ENCODE assay signal across 16 cellular contexts in the genomic region with DNA sequence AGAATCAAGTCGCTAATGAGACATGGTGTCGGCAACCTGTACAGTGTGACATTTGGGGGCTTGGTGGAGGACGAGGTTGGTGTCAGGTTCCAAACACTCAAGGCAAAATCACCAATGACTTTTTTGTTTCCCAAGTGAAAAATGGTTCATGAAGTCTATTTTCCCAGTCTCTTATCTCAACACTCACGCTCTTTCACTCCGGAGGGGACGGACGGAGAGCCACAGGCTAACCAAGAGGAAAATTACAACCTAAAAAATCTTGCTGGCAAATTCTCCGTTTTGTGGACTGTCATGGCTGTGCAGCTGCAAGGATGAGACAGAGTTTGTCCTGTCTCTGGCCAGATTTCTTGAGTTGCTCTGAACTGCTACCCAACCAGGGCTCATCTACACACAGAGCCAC.
A peak's percentile ranks its signal among the peaks of the same experiment; 100 is the strongest.
DNase-seq lines count a peak whose midpoint lies in the region; ATAC-seq and TF ChIP-seq lines count a peak whose summit lies in the region.
"Had no signal": no experiment of that assay in that cellular context is flagged by ENCODE, and none has a peak within 500 bp of the region (broad histone marks: within the 10 kb centered on the region; RNA-seq: fewer than 3 reads in every experiment).

No MANE protein-coding gene starts in this region.

- ATAC-seq in Right ventricle myocardium inferior: peak; percentile 80
- ATAC-seq in left cardiac atrium: peak; percentile 31 to 72
- ATAC-seq: A549 had no signal

- no TSS peak for BruUV-seq in MCF 10A (replicated peaks; lab: Mats Ljungman, UMichigan)

- H3K9me3 Mint-ChIP-seq in nephron: no peaks in the 10 kb centered on the region
- H3K9me3 Mint-ChIP-seq in MCF 10A (ENCODE audit: unreplicated experiment): no peaks in the 10 kb centered on the region

- no peaks in the 10 kb centered on the region for H3K36me3 Mint-ChIP-seq in nephron (ENCODE audit: low read depth)
- H3K36me3 Mint-ChIP-seq in MCF 10A (ENCODE audit: insufficient read depth, unreplicated experiment): no peaks in the 10 kb centered on the region

- H3K4me1 Mint-ChIP-seq in nephron: peaks cover 35% of the 10 kb centered on the region
- peaks cover 2% of the 10 kb centered on the region for H3K4me1 Mint-ChIP-seq in MCF 10A (ENCODE audit: insufficient read depth, unreplicated experiment)

- POLR2A ChIA-PET in MCF 10A (lab: Yijun Ruan, JAX): no interaction called here

- CTCF ChIA-PET in MCF 10A (lab: Yijun Ruan, JAX): no interaction called here

- peak overlapping the region in 1 of 3 experiments; percentile 22 for H3K4me3 Mint-ChIP-seq in nephron
- no peak overlapping the region for H3K4me3 Mint-ChIP-seq in MCF 10A (ENCODE audit: unreplicated experiment)

- TF ChIP-seq CTCF in nephron (IDR thresholded peaks at IDR 0.05; ENCODE audit: unreplicated experiment in 3 of 3): no peak
- TF ChIP-seq CTCF in MCF 10A (IDR thresholded peaks at IDR 0.05; ENCODE audit: unreplicated experiment): no peak

- H3K27me3 Mint-ChIP-seq in nephron (ENCODE audit: low read depth): peaks cover 15% of the 10 kb centered on the region
- H3K27me3 Mint-ChIP-seq in MCF 10A (ENCODE audit: insufficient read depth, unreplicated experiment): no peaks in the 10 kb centered on the region

- H3K27ac Mint-ChIP-seq in nephron (peak overlapping the region in 2 of 3 experiments; percentile 13 to 50), MCF 10A (ENCODE audit: low read depth, unreplicated experiment) (no peak overlapping the region)

- intact Hi-C loops in Right ventricle myocardium inferior (cut with DNase I): no loop called here
- intact Hi-C loops in cardiac septum (cut with DNase I): no loop called here
- intact Hi-C loops in left cardiac atrium (cut with DNase I): no loop called here
- intact Hi-C loops in MCF 10A (cut with micrococcal nuclease): no loop called here

- DNase-seq in Right ventricle myocardium inferior (ENCODE audit: missing footprints): no peak
- no peak for DNase-seq in cardiac septum (ENCODE audit: low spot score)
- no peak for DNase-seq in left cardiac atrium
- no peak for DNase-seq in superior temporal gyrus (ENCODE audit: extremely low spot score)
- DNase-seq in MCF 10A (ENCODE audit: unreplicated experiment): no peak
- no peak for DNase-seq in COLO668 (lab: John Stamatoyannopoulos, UW; ENCODE audit: unreplicated experiment)
- DNase-seq in SIG-M5 (lab: John Stamatoyannopoulos, UW): no peak
- DNase-seq: BE2C, DMS79 treated with DMSO at 0.1 percent for 48 hours, IMR-90, NCI-H1417 treated with DMSO at 0.1 percent for 48 hours, NCI-H187, NCI-H774, OCI-M1 had no signal
